Comparison of ENCODE assay signal across 2 cellular contexts in the genomic region with DNA sequence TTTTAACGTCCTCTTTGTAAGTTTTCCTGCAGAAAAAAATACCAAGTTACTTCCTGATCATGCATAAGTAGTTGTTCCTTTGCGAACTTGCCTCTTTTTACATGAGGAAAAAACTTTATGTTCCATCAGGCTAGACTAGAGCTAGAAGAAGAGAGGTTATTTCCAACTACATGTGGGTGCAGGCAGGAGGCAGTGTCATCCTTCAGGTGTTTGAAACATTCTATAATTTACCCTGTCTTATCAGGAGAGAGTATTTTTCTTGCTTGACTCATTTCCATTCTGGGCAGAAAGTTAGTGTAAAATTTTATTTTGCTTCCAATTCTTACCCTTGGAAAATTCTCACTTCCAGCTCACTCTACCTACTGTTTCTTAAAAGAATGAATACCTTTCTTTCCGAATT.
TF ChIP-seq lines count a peak whose summit lies in the region.

No MANE protein-coding gene starts in this region.

TF ChIP-seq in GM23338, 12 proteins besides CTCF, POLR2A, EP300 and RAD21 (continues in another document):
- no peak for TF ChIP-seq CREB1 (CRISPR knock-in tag; IDR thresholded peaks at IDR 0.05; ENCODE audit: low read depth)
- TF ChIP-seq EZH2phosphoT487 (IDR thresholded peaks at IDR 0.05; ENCODE audit: unreplicated experiment): no peak
- no peak for TF ChIP-seq ZNF331 (CRISPR knock-in tag; IDR thresholded peaks at IDR 0.05; ENCODE audit: low read depth)
- TF ChIP-seq STAT1 (IDR thresholded peaks at IDR 0.05; ENCODE audit: unreplicated experiment): no peak
- TF ChIP-seq, protein P1, sequence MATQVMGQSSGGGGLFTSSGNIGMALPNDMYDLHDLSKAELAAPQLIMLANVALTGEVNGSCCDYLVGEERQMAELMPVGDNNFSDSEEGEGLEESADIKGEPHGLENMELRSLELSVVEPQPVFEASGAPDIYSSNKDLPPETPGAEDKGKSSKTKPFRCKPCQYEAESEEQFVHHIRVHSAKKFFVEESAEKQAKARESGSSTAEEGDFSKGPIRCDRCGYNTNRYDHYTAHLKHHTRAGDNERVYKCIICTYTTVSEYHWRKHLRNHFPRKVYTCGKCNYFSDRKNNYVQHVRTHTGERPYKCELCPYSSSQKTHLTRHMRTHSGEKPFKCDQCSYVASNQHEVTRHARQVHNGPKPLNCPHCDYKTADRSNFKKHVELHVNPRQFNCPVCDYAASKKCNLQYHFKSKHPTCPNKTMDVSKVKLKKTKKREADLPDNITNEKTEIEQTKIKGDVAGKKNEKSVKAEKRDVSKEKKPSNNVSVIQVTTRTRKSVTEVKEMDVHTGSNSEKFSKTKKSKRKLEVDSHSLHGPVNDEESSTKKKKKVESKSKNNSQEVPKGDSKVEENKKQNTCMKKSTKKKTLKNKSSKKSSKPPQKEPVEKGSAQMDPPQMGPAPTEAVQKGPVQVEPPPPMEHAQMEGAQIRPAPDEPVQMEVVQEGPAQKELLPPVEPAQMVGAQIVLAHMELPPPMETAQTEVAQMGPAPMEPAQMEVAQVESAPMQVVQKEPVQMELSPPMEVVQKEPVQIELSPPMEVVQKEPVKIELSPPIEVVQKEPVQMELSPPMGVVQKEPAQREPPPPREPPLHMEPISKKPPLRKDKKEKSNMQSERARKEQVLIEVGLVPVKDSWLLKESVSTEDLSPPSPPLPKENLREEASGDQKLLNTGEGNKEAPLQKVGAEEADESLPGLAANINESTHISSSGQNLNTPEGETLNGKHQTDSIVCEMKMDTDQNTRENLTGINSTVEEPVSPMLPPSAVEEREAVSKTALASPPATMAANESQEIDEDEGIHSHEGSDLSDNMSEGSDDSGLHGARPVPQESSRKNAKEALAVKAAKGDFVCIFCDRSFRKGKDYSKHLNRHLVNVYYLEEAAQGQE (IDR thresholded peaks at IDR 0.05; ENCODE audit: unreplicated experiment): no peak
- no peak for TF ChIP-seq EZH2 (IDR thresholded peaks at IDR 0.05; ENCODE audit: low read depth, unreplicated experiment)
- no peak for TF ChIP-seq POLR2AphosphoS5 (IDR thresholded peaks at IDR 0.05; ENCODE audit: low read depth)
- no peak for TF ChIP-seq ZNF114 (CRISPR knock-in tag; IDR thresholded peaks at IDR 0.05)
- TF ChIP-seq, protein P2, sequence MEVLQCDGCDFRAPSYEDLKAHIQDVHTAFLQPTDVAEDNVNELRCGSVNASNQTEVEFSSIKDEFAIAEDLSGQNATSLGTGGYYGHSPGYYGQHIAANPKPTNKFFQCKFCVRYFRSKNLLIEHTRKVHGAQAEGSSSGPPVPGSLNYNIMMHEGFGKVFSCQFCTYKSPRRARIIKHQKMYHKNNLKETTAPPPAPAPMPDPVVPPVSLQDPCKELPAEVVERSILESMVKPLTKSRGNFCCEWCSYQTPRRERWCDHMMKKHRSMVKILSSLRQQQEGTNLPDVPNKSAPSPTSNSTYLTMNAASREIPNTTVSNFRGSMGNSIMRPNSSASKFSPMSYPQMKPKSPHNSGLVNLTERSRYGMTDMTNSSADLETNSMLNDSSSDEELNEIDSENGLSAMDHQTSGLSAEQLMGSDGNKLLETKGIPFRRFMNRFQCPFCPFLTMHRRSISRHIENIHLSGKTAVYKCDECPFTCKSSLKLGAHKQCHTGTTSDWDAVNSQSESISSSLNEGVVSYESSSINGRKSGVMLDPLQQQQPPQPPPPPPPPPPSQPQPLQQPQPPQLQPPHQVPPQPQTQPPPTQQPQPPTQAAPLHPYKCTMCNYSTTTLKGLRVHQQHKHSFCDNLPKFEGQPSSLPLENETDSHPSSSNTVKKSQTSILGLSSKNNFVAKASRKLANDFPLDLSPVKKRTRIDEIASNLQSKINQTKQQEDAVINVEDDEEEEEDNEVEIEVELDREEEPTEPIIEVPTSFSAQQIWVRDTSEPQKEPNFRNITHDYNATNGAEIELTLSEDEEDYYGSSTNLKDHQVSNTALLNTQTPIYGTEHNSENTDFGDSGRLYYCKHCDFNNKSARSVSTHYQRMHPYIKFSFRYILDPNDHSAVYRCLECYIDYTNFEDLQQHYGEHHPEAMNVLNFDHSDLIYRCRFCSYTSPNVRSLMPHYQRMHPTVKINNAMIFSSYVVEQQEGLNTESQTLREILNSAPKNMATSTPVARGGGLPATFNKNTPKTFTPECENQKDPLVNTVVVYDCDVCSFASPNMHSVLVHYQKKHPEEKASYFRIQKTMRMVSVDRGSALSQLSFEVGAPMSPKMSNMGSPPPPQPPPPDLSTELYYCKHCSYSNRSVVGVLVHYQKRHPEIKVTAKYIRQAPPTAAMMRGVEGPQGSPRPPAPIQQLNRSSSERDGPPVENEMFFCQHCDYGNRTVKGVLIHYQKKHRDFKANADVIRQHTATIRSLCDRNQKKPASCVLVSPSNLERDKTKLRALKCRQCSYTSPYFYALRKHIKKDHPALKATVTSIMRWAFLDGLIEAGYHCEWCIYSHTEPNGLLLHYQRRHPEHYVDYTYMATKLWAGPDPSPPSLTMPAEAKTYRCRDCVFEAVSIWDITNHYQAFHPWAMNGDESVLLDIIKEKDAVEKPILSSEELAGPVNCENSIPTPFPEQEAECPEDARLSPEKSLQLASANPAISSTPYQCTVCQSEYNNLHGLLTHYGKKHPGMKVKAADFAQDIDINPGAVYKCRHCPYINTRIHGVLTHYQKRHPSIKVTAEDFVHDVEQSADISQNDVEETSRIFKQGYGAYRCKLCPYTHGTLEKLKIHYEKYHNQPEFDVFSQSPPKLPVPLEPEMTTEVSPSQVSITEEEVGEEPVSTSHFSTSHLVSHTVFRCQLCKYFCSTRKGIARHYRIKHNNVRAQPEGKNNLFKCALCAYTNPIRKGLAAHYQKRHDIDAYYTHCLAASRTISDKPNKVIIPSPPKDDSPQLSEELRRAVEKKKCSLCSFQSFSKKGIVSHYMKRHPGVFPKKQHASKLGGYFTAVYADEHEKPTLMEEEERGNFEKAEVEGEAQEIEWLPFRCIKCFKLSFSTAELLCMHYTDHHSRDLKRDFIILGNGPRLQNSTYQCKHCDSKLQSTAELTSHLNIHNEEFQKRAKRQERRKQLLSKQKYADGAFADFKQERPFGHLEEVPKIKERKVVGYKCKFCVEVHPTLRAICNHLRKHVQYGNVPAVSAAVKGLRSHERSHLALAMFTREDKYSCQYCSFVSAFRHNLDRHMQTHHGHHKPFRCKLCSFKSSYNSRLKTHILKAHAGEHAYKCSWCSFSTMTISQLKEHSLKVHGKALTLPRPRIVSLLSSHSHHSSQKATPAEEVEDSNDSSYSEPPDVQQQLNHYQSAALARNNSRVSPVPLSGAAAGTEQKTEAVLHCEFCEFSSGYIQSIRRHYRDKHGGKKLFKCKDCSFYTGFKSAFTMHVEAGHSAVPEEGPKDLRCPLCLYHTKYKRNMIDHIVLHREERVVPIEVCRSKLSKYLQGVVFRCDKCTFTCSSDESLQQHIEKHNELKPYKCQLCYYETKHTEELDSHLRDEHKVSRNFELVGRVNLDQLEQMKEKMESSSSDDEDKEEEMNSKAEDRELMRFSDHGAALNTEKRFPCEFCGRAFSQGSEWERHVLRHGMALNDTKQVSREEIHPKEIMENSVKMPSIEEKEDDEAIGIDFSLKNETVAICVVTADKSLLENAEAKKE (CRISPR knock-in tag; IDR thresholded peaks at IDR 0.05): no peak
- TF ChIP-seq JUNB (IDR thresholded peaks at IDR 0.05; ENCODE audit: unreplicated experiment): no peak

TF ChIP-seq in GM12878, 131 proteins besides CTCF, POLR2A, EP300 and RAD21 (continues in another document):
- TF ChIP-seq, protein P3, sequence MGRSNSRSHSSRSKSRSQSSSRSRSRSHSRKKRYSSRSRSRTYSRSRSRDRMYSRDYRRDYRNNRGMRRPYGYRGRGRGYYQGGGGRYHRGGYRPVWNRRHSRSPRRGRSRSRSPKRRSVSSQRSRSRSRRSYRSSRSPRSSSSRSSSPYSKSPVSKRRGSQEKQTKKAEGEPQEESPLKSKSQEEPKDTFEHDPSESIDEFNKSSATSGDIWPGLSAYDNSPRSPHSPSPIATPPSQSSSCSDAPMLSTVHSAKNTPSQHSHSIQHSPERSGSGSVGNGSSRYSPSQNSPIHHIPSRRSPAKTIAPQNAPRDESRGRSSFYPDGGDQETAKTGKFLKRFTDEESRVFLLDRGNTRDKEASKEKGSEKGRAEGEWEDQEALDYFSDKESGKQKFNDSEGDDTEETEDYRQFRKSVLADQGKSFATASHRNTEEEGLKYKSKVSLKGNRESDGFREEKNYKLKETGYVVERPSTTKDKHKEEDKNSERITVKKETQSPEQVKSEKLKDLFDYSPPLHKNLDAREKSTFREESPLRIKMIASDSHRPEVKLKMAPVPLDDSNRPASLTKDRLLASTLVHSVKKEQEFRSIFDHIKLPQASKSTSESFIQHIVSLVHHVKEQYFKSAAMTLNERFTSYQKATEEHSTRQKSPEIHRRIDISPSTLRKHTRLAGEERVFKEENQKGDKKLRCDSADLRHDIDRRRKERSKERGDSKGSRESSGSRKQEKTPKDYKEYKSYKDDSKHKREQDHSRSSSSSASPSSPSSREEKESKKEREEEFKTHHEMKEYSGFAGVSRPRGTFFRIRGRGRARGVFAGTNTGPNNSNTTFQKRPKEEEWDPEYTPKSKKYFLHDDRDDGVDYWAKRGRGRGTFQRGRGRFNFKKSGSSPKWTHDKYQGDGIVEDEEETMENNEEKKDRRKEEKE (IDR thresholded peaks at IDR 0.05): no peak
- TF ChIP-seq SUZ12 (IDR thresholded peaks at IDR 0.05; ENCODE audit: unreplicated experiment): no peak
- no peak for TF ChIP-seq RBBP5 (conservative IDR thresholded peaks at IDR 0.05)
- TF ChIP-seq KAT2A (conservative IDR thresholded peaks at IDR 0.05; ENCODE audit: control insufficient read depth, low read depth, low read length): no peak
- no peak for TF ChIP-seq POU2F2 (IDR thresholded peaks at IDR 0.05; ENCODE audit: borderline replicate concordance, low read depth, low read length)
- TF ChIP-seq CHD2 (IDR thresholded peaks at IDR 0.05; ENCODE audit: borderline replicate concordance, low read depth, low read length): no peak
- TF ChIP-seq KLF5 (IDR thresholded peaks at IDR 0.05; ENCODE audit: partially characterized antibody): no peak
- TF ChIP-seq, protein P4, sequence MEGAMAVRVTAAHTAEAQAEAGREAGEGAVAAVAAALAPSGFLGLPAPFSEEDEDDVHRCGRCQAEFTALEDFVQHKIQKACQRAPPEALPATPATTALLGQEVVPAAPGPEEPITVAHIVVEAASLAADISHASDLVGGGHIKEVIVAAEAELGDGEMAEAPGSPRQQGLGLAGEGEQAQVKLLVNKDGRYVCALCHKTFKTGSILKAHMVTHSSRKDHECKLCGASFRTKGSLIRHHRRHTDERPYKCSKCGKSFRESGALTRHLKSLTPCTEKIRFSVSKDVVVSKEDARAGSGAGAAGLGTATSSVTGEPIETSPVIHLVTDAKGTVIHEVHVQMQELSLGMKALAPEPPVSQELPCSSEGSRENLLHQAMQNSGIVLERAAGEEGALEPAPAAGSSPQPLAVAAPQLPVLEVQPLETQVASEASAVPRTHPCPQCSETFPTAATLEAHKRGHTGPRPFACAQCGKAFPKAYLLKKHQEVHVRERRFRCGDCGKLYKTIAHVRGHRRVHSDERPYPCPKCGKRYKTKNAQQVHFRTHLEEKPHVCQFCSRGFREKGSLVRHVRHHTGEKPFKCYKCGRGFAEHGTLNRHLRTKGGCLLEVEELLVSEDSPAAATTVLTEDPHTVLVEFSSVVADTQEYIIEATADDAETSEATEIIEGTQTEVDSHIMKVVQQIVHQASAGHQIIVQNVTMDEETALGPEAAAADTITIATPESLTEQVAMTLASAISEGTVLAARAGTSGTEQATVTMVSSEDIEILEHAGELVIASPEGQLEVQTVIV (IDR thresholded peaks at IDR 0.05; ENCODE audit: borderline replicate concordance, partially characterized antibody): no peak
- TF ChIP-seq TARDBP (IDR thresholded peaks at IDR 0.05; ENCODE audit: borderline replicate concordance): no peak
- TF ChIP-seq SKIL (IDR thresholded peaks at IDR 0.05; ENCODE audit: low read depth, poor library complexity, severe bottlenecking): no peak
- TF ChIP-seq CEBPB (IDR thresholded peaks at IDR 0.05; ENCODE audit: borderline replicate concordance in 1 of 2, low read depth in 2 of 2, low read length in 2 of 2): no peak
- no peak for TF ChIP-seq BCL3 (IDR thresholded peaks at IDR 0.05; ENCODE audit: borderline replicate concordance, insufficient read depth, low read depth, low read length, poor library complexity, severe bottlenecking)
- TF ChIP-seq LARP7 (IDR thresholded peaks at IDR 0.05): no peak
- no peak for TF ChIP-seq NKRF (conservative IDR thresholded peaks at IDR 0.05)
- TF ChIP-seq MEF2B (IDR thresholded peaks at IDR 0.05; ENCODE audit: partially characterized antibody, poor library complexity, severe bottlenecking): no peak
- TF ChIP-seq POLR2AphosphoS5 (IDR thresholded peaks at IDR 0.05; ENCODE audit: low read length): no peak
